1 cellular context compared by ENCODE assay signal in the genomic region with DNA sequence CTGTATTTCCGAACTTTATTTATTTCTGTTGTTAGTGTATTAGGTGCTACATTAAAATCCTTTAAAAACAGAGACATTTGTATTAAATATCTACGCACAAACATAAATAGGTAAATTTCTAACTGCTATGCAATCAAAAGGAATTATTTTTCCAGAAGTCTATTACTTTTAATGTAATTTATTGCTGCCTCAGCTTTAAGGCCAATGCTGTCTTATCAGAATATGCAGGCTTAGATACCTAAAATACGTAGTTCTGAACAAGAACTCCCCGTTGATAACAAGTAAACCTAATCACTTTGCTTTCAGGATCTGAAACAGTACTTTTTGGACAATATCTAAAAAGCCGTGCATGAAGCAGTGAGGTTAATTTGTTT.
TF ChIP-seq lines count a peak whose summit lies in the region.

No MANE protein-coding gene starts in this region.

TF ChIP-seq in WTC11, 78 proteins besides CTCF, POLR2A, EP300 and RAD21 (continued from another document):
- TF ChIP-seq, protein P1, sequence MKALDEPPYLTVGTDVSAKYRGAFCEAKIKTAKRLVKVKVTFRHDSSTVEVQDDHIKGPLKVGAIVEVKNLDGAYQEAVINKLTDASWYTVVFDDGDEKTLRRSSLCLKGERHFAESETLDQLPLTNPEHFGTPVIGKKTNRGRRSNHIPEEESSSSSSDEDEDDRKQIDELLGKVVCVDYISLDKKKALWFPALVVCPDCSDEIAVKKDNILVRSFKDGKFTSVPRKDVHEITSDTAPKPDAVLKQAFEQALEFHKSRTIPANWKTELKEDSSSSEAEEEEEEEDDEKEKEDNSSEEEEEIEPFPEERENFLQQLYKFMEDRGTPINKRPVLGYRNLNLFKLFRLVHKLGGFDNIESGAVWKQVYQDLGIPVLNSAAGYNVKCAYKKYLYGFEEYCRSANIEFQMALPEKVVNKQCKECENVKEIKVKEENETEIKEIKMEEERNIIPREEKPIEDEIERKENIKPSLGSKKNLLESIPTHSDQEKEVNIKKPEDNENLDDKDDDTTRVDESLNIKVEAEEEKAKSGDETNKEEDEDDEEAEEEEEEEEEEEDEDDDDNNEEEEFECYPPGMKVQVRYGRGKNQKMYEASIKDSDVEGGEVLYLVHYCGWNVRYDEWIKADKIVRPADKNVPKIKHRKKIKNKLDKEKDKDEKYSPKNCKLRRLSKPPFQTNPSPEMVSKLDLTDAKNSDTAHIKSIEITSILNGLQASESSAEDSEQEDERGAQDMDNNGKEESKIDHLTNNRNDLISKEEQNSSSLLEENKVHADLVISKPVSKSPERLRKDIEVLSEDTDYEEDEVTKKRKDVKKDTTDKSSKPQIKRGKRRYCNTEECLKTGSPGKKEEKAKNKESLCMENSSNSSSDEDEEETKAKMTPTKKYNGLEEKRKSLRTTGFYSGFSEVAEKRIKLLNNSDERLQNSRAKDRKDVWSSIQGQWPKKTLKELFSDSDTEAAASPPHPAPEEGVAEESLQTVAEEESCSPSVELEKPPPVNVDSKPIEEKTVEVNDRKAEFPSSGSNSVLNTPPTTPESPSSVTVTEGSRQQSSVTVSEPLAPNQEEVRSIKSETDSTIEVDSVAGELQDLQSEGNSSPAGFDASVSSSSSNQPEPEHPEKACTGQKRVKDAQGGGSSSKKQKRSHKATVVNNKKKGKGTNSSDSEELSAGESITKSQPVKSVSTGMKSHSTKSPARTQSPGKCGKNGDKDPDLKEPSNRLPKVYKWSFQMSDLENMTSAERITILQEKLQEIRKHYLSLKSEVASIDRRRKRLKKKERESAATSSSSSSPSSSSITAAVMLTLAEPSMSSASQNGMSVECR (CRISPR knock-in tag; IDR thresholded peaks at IDR 0.05; ENCODE audit: borderline replicate concordance): no peak
- TF ChIP-seq FOXK1 (CRISPR knock-in tag; IDR thresholded peaks at IDR 0.05) (no peak), SMAD3 (CRISPR knock-in tag; IDR thresholded peaks at IDR 0.05; ENCODE audit: borderline replicate concordance) (no peak), ZNF121 (CRISPR knock-in tag; IDR thresholded peaks at IDR 0.05) (no peak), ZNF396 (CRISPR knock-in tag; IDR thresholded peaks at IDR 0.05; ENCODE audit: borderline replicate concordance) (no peak), SP1 (CRISPR knock-in tag; conservative IDR thresholded peaks at IDR 0.05) (no peak)
- TF ChIP-seq, protein P2, sequence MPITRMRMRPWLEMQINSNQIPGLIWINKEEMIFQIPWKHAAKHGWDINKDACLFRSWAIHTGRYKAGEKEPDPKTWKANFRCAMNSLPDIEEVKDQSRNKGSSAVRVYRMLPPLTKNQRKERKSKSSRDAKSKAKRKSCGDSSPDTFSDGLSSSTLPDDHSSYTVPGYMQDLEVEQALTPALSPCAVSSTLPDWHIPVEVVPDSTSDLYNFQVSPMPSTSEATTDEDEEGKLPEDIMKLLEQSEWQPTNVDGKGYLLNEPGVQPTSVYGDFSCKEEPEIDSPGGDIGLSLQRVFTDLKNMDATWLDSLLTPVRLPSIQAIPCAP (CRISPR knock-in tag; IDR thresholded peaks at IDR 0.05): no peak
TF ChIP-seq in WTC11: peak in this region for 0.
